ENCODE assay signal across 9 cellular contexts in genomic region chr11:130677486-130678153, GRCh38.
DNase-seq lines count a peak whose midpoint lies in the region; ATAC-seq and TF ChIP-seq lines count a peak whose summit lies in the region.
"Had no signal": no experiment of that assay in that cellular context is flagged by ENCODE, and none has a peak within 500 bp of the region (broad histone marks: within the 10 kb centered on the region; RNA-seq: fewer than 3 reads in every experiment).

No MANE protein-coding gene starts in this region.

- DNase-seq in AG08396 (ENCODE audit: low spot score) (peak; percentile 74), NCI-H226 (peak; percentile 98), epithelial cell of esophagus (ENCODE audit: low read depth) (peak; percentile 62), lung (ENCODE audit: low spot score) (no peak), NCI-H128 (lab: John Stamatoyannopoulos, UW; ENCODE audit: unreplicated experiment) (no peak), NCI-H82 (lab: John Stamatoyannopoulos, UW) (no peak)
- DNase-seq: NCI-H1048 had no signal

- ATAC-seq in lung (ENCODE audit: insufficient read depth, low FRiP score) (peak; percentile 49), GM19463 (IDR thresholded peaks at IDR 0.05; ENCODE audit: unreplicated experiment) (no peak), HG03342 (IDR thresholded peaks at IDR 0.05; ENCODE audit: unreplicated experiment) (no peak)

- H3K9me3 ChIP-seq in lung (ENCODE audit: control insufficient read depth in 2 of 2, insufficient read depth in 1 of 2, low read length in 1 of 2) = peaks cover 0 to 25% of the 10 kb centered on the region in 2 donors

- WGBS in lung, 2 donors = 72 to 78% methylated on average over 6 of the region's 6 CpGs

- H3K4me3 ChIP-seq in epithelial cell of esophagus (ENCODE audit: low read length) (no peak overlapping the region), lung (no peak overlapping the region)

- no peaks in the 10 kb centered on the region for H3K27me3 ChIP-seq in lung (ENCODE audit: control insufficient read depth, insufficient read depth)

- peaks cover 0 to 19% of the 10 kb centered on the region in 2 donors for H3K4me1 ChIP-seq in lung (ENCODE audit: control insufficient read depth in 2 of 2, insufficient read depth in 2 of 2, low read length in 2 of 2)

- no peaks in the 10 kb centered on the region for H3K36me3 ChIP-seq in lung (ENCODE audit: control insufficient read depth in 2 of 2, insufficient read depth in 2 of 2, low read length in 2 of 2)

- peak overlapping the region in 1 of 2 donors; percentile 72 for H3K27ac ChIP-seq in lung (ENCODE audit: low read depth in 1 of 2, low read length in 1 of 2)

- TF ChIP-seq CTCF in epithelial cell of esophagus (IDR thresholded peaks at IDR 0.05; ENCODE audit: insufficient read depth, low read depth, low read length, missing control alignments) (no peak), lung (IDR thresholded peaks at IDR 0.05; ENCODE audit: control extremely low read depth, extremely low read depth) (no peak)

Comparison
In these comparisons a context has a peak if more than half of its experiments do, and no peak if none do; other contexts are left out.
1. DNase-seq: peak in AG08396 (single experiment), NCI-H226 (single experiment) and epithelial cell of esophagus (single experiment); none in lung (single experiment), NCI-H128 (single experiment) and NCI-H82 (single experiment).